8 cellular contexts compared by ENCODE assay signal in genomic region chr2:174326880-174327558, GRCh38. TPM values are rescaled to one million over a fixed set of nuclear protein-coding genes. Genes with fewer than 3 reads are reported as not detected.
A peak's percentile ranks its signal among the peaks of the same experiment; 100 is the strongest.
DNase-seq lines count a peak whose midpoint lies in the region; ATAC-seq, FAIRE-seq and TF ChIP-seq lines count a peak whose summit lies in the region.

No MANE protein-coding gene starts in this region.

- TF ChIP-seq CTCF in A549 (IDR thresholded peaks at IDR 0.05) (no peak), GM12878 (IDR thresholded peaks at IDR 0.05 in 2 of 3, conservative IDR thresholded peaks at IDR 0.05 in 1 of 3; ENCODE audit: control insufficient read depth in 2 of 3, extremely low read depth in 1 of 3, insufficient read depth in 1 of 3, low read depth in 3 of 3, low read length in 3 of 3) (no peak)

- intact Hi-C loops in GM12878 (cut with micrococcal nuclease; ENCODE audit: unreplicated experiment): no loop called here

- CTCF ChIA-PET in A549 (lab: Yijun Ruan, JAX) (interaction anchor here (0.8 to 3.9 kb wide), 6 partner anchors 10 to 247 kb away, joined by 3 to 14 read pairs (median 3); no protein-coding TSS in a partner anchor), GM12878 (lab: Yijun Ruan, JAX) (interaction anchor here (1.2 to 2.7 kb wide), 3 partner anchors 14 to 758 kb away, joined by 3 to 16 read pairs (median 3); no protein-coding TSS in a partner anchor)

- SMC1A ChIA-PET in GM12878 (lab: Charles Lee; ENCODE audit: uncharacterized antibody, unreplicated experiment): interaction anchor here (0.6 kb wide), 1 partner anchor 90 kb away, joined by 3 read pairs; no protein-coding TSS in a partner anchor

- H3K36me3 Mint-ChIP-seq in memory B cell: no peaks in the 10 kb centered on the region

- H3K79me2 ChIP-seq in GM12878 (ENCODE audit: control insufficient read depth, insufficient read depth, low read length): no peaks in the 10 kb centered on the region

- in situ Hi-C loops in GM12878 (cut with MboI): no loop called here

- peaks cover 11 to 27% of the 10 kb centered on the region in 2 experiments for H3K27me3 ChIP-seq in GM12878 (replicated peaks in 1 of 2; ENCODE audit: control insufficient read depth in 2 of 2, insufficient read depth in 2 of 2, low read length in 1 of 2)

- H3K9me3 ChIP-seq in A549: no peaks in the 10 kb centered on the region
- H3K9me3 ChIP-seq in GM12878 (replicated peaks; ENCODE audit: control insufficient read depth, insufficient read depth, low read length): no peaks in the 10 kb centered on the region; the same call in 2 of the 3 replicates

- TF ChIP-seq RAD21 in A549 (conservative IDR thresholded peaks at IDR 0.05 in 1 of 2, IDR thresholded peaks at IDR 0.05 in 1 of 2) (no peak), GM12878 (IDR thresholded peaks at IDR 0.05; ENCODE audit: insufficient read depth, low read depth, low read length) (no peak)

- no peak for TF ChIP-seq EP300 in A549 (IDR thresholded peaks at IDR 0.05)
- TF ChIP-seq EP300 in GM12878 (IDR thresholded peaks at IDR 0.05; ENCODE audit: borderline replicate concordance in 1 of 2, control insufficient read depth in 1 of 2, low read depth in 2 of 2, low read length in 2 of 2): no peak

- H3K4me1 Mint-ChIP-seq in memory B cell: peaks cover 16% of the 10 kb centered on the region

- H3K9ac ChIP-seq in GM12878 (ENCODE audit: control insufficient read depth, insufficient read depth, low read length): no peak overlapping the region

- H3K4me2 ChIP-seq in A549 (peak overlapping the region; percentile 88), GM12878 (ENCODE audit: control insufficient read depth, insufficient read depth) (peak overlapping the region; percentile 97)

- RAD21 ChIA-PET in GM12878 (lab: Charles Lee; ENCODE audit: unreplicated experiment): no interaction called here

- no peaks in the 10 kb centered on the region for H3K9me3 Mint-ChIP-seq in memory B cell

- TF ChIP-seq POLR2A in A549 (IDR thresholded peaks at IDR 0.05; ENCODE audit: low read length): no peak
- TF ChIP-seq POLR2A in GM12878 (IDR thresholded peaks at IDR 0.05; ENCODE audit: low read depth, low read length): no peak

- 95% methylated on average over 38 of the region's 38 CpGs for WGBS in A549 (ENCODE audit: missing lambda C conversion rate)
- WGBS in GM12878 (ENCODE audit: insufficient coverage, insufficient replicate concordance, low lambda C conversion rate, missing lambda C conversion rate): 18% methylated on average over 38 of the region's 38 CpGs

- H3K4me3 Mint-ChIP-seq in memory B cell: peak overlapping the region; percentile 82

- H3K27ac Mint-ChIP-seq in memory B cell: no peak overlapping the region

- no peak for FAIRE-seq in A549 (lab: Jason Lieb, UNC)
- FAIRE-seq in GM12878 (lab: Jason Lieb, UNC): no peak
- no peak for FAIRE-seq in GM19239 (lab: Jason Lieb, UNC)

- peak overlapping the region; percentile 63 to 86; a peak in 4 of 6 replicates for H3K27ac ChIP-seq in A549
- no peak overlapping the region for H3K27ac ChIP-seq in GM12878 (ENCODE audit: control insufficient read depth, insufficient read depth)

- no peak for ATAC-seq in A549
- ATAC-seq in HG03354 (IDR thresholded peaks at IDR 0.05; ENCODE audit: poor library complexity, severe bottlenecking, unreplicated experiment): peak; percentile 56
- peak; percentile 54 for ATAC-seq in GM12878
- ATAC-seq in memory B cell (ENCODE audit: low read depth): no peak

- DNase-seq in A549 (ENCODE audit: low read depth in 1 of 2, low spot score in 1 of 2): no peak
- DNase-seq in GM12878 (ENCODE audit: low read depth, low spot score): no peak
- peak in 1 of 2 donors; percentile 5 for DNase-seq in memory B cell (ENCODE audit: low spot score in 2 of 2)
- DNase-seq in RKO (ENCODE audit: low spot score): no peak
- DNase-seq in NCI-H510A (lab: John Stamatoyannopoulos, UW): no peak
- no peak for DNase-seq in NCI-H446 (lab: John Stamatoyannopoulos, UW)
- DNase-seq in GM19239 (ENCODE audit: insufficient read length, low spot score): no peak

- H4K20me1 ChIP-seq in GM12878 (ENCODE audit: control insufficient read depth, insufficient read depth): no peaks in the 10 kb centered on the region

- H2AFZ ChIP-seq in GM12878 (ENCODE audit: control insufficient read depth, low read depth, low read length): peak overlapping the region; percentile 78

- H3K27me3 Mint-ChIP-seq in memory B cell: peaks cover 29% of the 10 kb centered on the region

- H3K4me1 ChIP-seq in A549 (peaks cover 17% of the 10 kb centered on the region), GM12878 (ENCODE audit: control insufficient read depth, insufficient read depth, low read length) (peaks cover 11% of the 10 kb centered on the region)

- H3K4me3 ChIP-seq in A549 (peak overlapping the region; percentile 51), GM12878 (peak overlapping the region; percentile 83)

- POLR2A ChIA-PET in A549 (lab: Yijun Ruan, JAX): interaction anchor here (0.6 to 1.3 kb wide), 2 partner anchors 10 to 79 kb away, joined by 3 to 4 read pairs; partner anchors contain the start of gene OLA1
- POLR2A ChIA-PET in GM12878 (lab: Charles Lee): no interaction called here

- H3K36me3 ChIP-seq in GM12878 (ENCODE audit: control insufficient read depth in 2 of 2, insufficient read depth in 2 of 2, low read length in 1 of 2): no peaks in the 10 kb centered on the region

- no TSS peak for BruUV-seq in GM12878 (replicated peaks; lab: Mats Ljungman, UMichigan)

TF ChIP-seq in A549, 52 proteins besides CTCF, POLR2A, EP300 and RAD21 (continues in another document):
- TF ChIP-seq PBX3 (IDR thresholded peaks at IDR 0.05) (no peak), GATA3 (IDR thresholded peaks at IDR 0.05; ENCODE audit: borderline replicate concordance) (no peak), MYC (IDR thresholded peaks at IDR 0.05; ENCODE audit: borderline replicate concordance, low read length) (no peak), KDM1A (IDR thresholded peaks at IDR 0.05; ENCODE audit: low read depth) (no peak), PHF8 (IDR thresholded peaks at IDR 0.05; ENCODE audit: borderline replicate concordance, low read depth) (no peak), TP53 (CRISPR knock-in tag; IDR thresholded peaks at IDR 0.05) (no peak), ZSCAN20 (CRISPR knock-in tag; IDR thresholded peaks at IDR 0.05) (no peak)

TF ChIP-seq in GM12878, 131 proteins besides CTCF, POLR2A, EP300 and RAD21:
- peak in 1 of 2 experiments; percentile 12; a peak in 1 of 4 replicates for TF ChIP-seq BHLHE40 (IDR thresholded peaks at IDR 0.05; ENCODE audit: borderline replicate concordance in 1 of 2, low read depth in 2 of 2, low read length in 1 of 2)
- peak; percentile 52 for TF ChIP-seq SUZ12 (IDR thresholded peaks at IDR 0.05; ENCODE audit: unreplicated experiment)
- TF ChIP-seq ZBTB4 (CRISPR knock-in tag; IDR thresholded peaks at IDR 0.05): no peak
- TF ChIP-seq EZH2 (IDR thresholded peaks at IDR 0.05; ENCODE audit: borderline replicate concordance, control insufficient read depth, low read depth, low read length): no peak
- no peak for TF ChIP-seq STAT3 (IDR thresholded peaks at IDR 0.05; ENCODE audit: low read depth, low read length)
- no peak for TF ChIP-seq MYC (IDR thresholded peaks at IDR 0.05; ENCODE audit: insufficient read depth, insufficient read length, insufficient replicate concordance, low read length, severe bottlenecking)

RNA-seq across cellular contexts. Expression of gene SP9, which starts 7.7 kb away (rescaled TPM):
- polyA plus RNA-seq in A549 (2011; rRNA removed): 2.5 and 3.8 TPM in 2 replicates
- 2.8 and 4.0 TPM in 2 replicates for polyA plus RNA-seq in A549 (2012; cell fraction: cytosol; rRNA removed)
- 2.9 and 7.2 TPM in 2 replicates for polyA plus RNA-seq in A549 (2012; cell fraction: nucleus; rRNA removed)
- 2.5 to 3.3 TPM (median 3.2 TPM) in 3 replicates for polyA plus RNA-seq in A549 (2017; fragmentation: RNase III; extraction: RNeasy Plus Mini Kit Qiagen cat#74134 plus additional on column Dnase treatment)
- 1.3 and 1.6 TPM in 2 replicates for polyA minus RNA-seq in A549 (2011; rRNA and poly(A)+ RNA removed)
- total RNA-seq in GM12878 (2013; cell fraction: nucleolus; rRNA removed): not detected in 2 replicates
- not detected in 2 replicates for total RNA-seq in GM12878 (2014; rRNA removed)
- total RNA-seq in GM12878 (2014; rRNA removed; fragmentation: Illumina TruSeq; extraction: Trizol): not detected in 2 replicates
- not detected in 2 replicates for total RNA-seq in GM12878 (2021)
- not detected for polyA plus RNA-seq in GM12878 (2011; ENCODE audit: low read depth)
- polyA plus RNA-seq in GM12878 (2011; rRNA removed): not detected in 2 replicates
- polyA plus RNA-seq in GM12878 (2011; cell fraction: cytosol; rRNA removed): not detected in 2 replicates
- polyA plus RNA-seq in GM12878 (2011; cell fraction: nucleus; rRNA removed): not detected in 2 replicates
- polyA plus RNA-seq in GM12878 (2012): not detected in 2 replicates
- polyA plus RNA-seq in GM12878 (2014; fragmentation: Illumina TruSeq; extraction: Trizol): not detected in 2 replicates
- not detected for polyA plus RNA-seq in GM12878 (2014; fragmentation: Nextera tagmentation; extraction: Ambion mirVana)
- not detected in 2 replicates for polyA plus RNA-seq in GM12878 (2014; rRNA removed)
- polyA plus RNA-seq in GM12878 (2016; fragmentation: Nextera tagmentation; extraction: Ambion mirVana): not detected
- not detected in 2 replicates for polyA minus RNA-seq in GM12878 (2011; rRNA and poly(A)+ RNA removed)
- polyA minus RNA-seq in GM12878 (2011; cell fraction: cytosol; rRNA and poly(A)+ RNA removed): not detected in 2 replicates
- polyA minus RNA-seq in GM12878 (2011; cell fraction: nucleus; rRNA and poly(A)+ RNA removed): not detected in 2 replicates

Comparison
In these comparisons a context has a peak if more than half of its experiments do, and no peak if none do; other contexts are left out.
1. ATAC-seq: peak in HG03354 (single experiment) and GM12878 (single experiment); none in A549 (0 of 2) and memory B cell (single experiment).